Comparison of ENCODE assay signal across 8 cellular contexts in genomic region chr2:110677530-110678456, GRCh38. TPM values are rescaled to one million over a fixed set of nuclear protein-coding genes. Genes with fewer than 3 reads are reported as not detected.
A peak's percentile ranks its signal among the peaks of the same experiment; 100 is the strongest.
DNase-seq lines count a peak whose midpoint lies in the region; ATAC-seq and TF ChIP-seq lines count a peak whose summit lies in the region.

Gene BUB1, minus strand, starts transcription at chr2:110678063. Its CDS starts 68 bp downstream, at chr2:110677995.

- no peaks in the 10 kb centered on the region for H3K9me3 ChIP-seq in duodenal mucosa (ENCODE audit: control insufficient read depth in 1 of 2, low read length in 2 of 2)

- H3K4me1 ChIP-seq in duodenal mucosa (ENCODE audit: control insufficient read depth in 1 of 2, insufficient read depth in 2 of 2, low read length in 2 of 2) = peaks cover 3 to 16% of the 10 kb centered on the region in 2 donors

- ATAC-seq in GM19438 (IDR thresholded peaks at IDR 0.05; ENCODE audit: low read depth, unreplicated experiment) = peak; percentile 65
- peak; percentile 37 for ATAC-seq in HG03575 (IDR thresholded peaks at IDR 0.05; ENCODE audit: extremely low read depth, insufficient number of reproducible peaks, low FRiP score, unreplicated experiment)

- H3K9me3 Mint-ChIP-seq in activated CD4-positive, alpha-beta memory T cell treated with anti-CD3 and anti-CD28 coated beads for 36 hours = no peaks in the 10 kb centered on the region

- POLR2A ChIA-PET in activated CD4-positive, alpha-beta memory T cell treated with anti-CD3 and anti-CD28 coated beads for 36 hours (lab: Charles Lee) = interaction anchor here (0.6 to 1.9 kb wide), 4 partner anchors 9 to 71 kb away, joined by 4 to 12 read pairs (median 4); no protein-coding TSS in a partner anchor

- peak within 1 kb of the TSS; percentile 96 for H3K27ac Mint-ChIP-seq in activated CD4-positive, alpha-beta memory T cell treated with anti-CD3 and anti-CD28 coated beads for 36 hours

- H3K27ac ChIP-seq in duodenal mucosa (ENCODE audit: low read depth, low read length) = peak within 1 kb of the TSS; percentile 75

- H3K9ac ChIP-seq in duodenal mucosa (ENCODE audit: low read depth in 1 of 2, low read length in 2 of 2) = peak within 1 kb of the TSS; percentile 81 to 86

- WGBS in lower leg skin, 2 donors = 1% methylated on average over 48 to 58 of the region's 58 CpGs

- CTCF ChIA-PET in activated CD4-positive, alpha-beta memory T cell treated with anti-CD3 and anti-CD28 coated beads for 36 hours (lab: Charles Lee) = interaction anchor here (1.4 to 1.6 kb wide), 2 partner anchors 78 to 79 kb away, joined by 4 read pairs; no protein-coding TSS in a partner anchor

- TF ChIP-seq POLR2A in lower leg skin (IDR thresholded peaks at IDR 0.05) = no peak

- no peaks in the 10 kb centered on the region for H3K27me3 ChIP-seq in duodenal mucosa (ENCODE audit: control insufficient read depth in 1 of 2, insufficient read depth in 2 of 2, low read length in 2 of 2)

- H3K4me3 ChIP-seq in duodenal mucosa (ENCODE audit: low read depth in 1 of 2, low read length in 2 of 2) (peak within 1 kb of the TSS; percentile 98 to 99), lower leg skin (ENCODE audit: low read depth, poor library complexity, severe bottlenecking) (peak within 1 kb of the TSS; percentile 58)

- H3K36me3 ChIP-seq in duodenal mucosa (ENCODE audit: control insufficient read depth in 1 of 2, insufficient read depth in 2 of 2, low read length in 2 of 2) = peaks cover 0 to 4% of the 10 kb centered on the region in 2 donors

- H3K27me3 Mint-ChIP-seq in activated CD4-positive, alpha-beta memory T cell treated with anti-CD3 and anti-CD28 coated beads for 36 hours = no peaks in the 10 kb centered on the region

- H3K36me3 Mint-ChIP-seq in activated CD4-positive, alpha-beta memory T cell treated with anti-CD3 and anti-CD28 coated beads for 36 hours = peaks cover 17% of the 10 kb centered on the region

- peaks cover 21% of the 10 kb centered on the region for H3K4me1 Mint-ChIP-seq in activated CD4-positive, alpha-beta memory T cell treated with anti-CD3 and anti-CD28 coated beads for 36 hours (ENCODE audit: low read depth)

- intact Hi-C loops in activated CD4-positive, alpha-beta memory T cell treated with anti-CD3 and anti-CD28 coated beads for 36 hours (cut with micrococcal nuclease) = loop anchor here (1.0 to 10.0 kb wide), 4 partner anchors 20 to 445 kb away; partner anchors contain the start of gene BCL2L11
- intact Hi-C loops in lower leg skin (cut with DNase I; ENCODE audit: low total_unique reads) = no loop called here

- peak within 1 kb of the TSS; percentile 94 for H3K4me3 Mint-ChIP-seq in activated CD4-positive, alpha-beta memory T cell treated with anti-CD3 and anti-CD28 coated beads for 36 hours

- no peak for TF ChIP-seq CTCF in lower leg skin (IDR thresholded peaks at IDR 0.05)

- DNase-seq in CD1c-positive myeloid dendritic cell (ENCODE audit: extremely low spot score) (peak; percentile 99), NCI-H82 treated with DMSO at 0.1 percent for 48 hours (lab: John Stamatoyannopoulos, UW; ENCODE audit: unreplicated experiment) (peak; percentile 87), lower leg skin (ENCODE audit: low spot score in 2 of 2) (peak; percentile 96 to 99)
- DNase-seq in activated CD4-positive, alpha-beta memory T cell treated with anti-CD3 and anti-CD28 coated beads for 36 hours = peak; percentile 97
- peak; percentile 91 to 94 for DNase-seq in stimulated activated CD4-positive, alpha-beta T cell treated with anti-CD3 and anti-CD28 coated beads, Interleukin-4, amount 100 ng/mL, for 48 hours (ENCODE audit: low read depth in 2 of 2)

RNA-seq across cellular contexts. Expression of gene BUB1, which starts in this region (rescaled TPM):
- 100 to 1,000 TPM in 1 of 2 experiments, 10 to 100 TPM in 1; 90.8 to 102 TPM for total RNA-seq in activated CD4-positive, alpha-beta memory T cell treated with anti-CD3 and anti-CD28 coated beads for 36 hours
- 1 to 10 TPM; 1.9 to 3.9 (median 3.0) TPM for total RNA-seq in lower leg skin

Comparison
In these comparisons a context has a peak if more than half of its experiments do, and no peak if none do; other contexts are left out.
1. Peak in every context shown above with its lines: DNase-seq, ATAC-seq, H3K4me3 ChIP-seq and H3K27ac ChIP-seq.
2. RNA of gene BUB1 (total RNA-seq): 90.8 to 102 TPM in activated CD4-positive, alpha-beta memory T cell treated with anti-CD3 and anti-CD28 coated beads for 36 hours; 1.9 to 3.9 TPM in lower leg skin; every median in the first group is over 10 times any median in the second.